19 cellular contexts compared by ENCODE assay signal in the genomic region with DNA sequence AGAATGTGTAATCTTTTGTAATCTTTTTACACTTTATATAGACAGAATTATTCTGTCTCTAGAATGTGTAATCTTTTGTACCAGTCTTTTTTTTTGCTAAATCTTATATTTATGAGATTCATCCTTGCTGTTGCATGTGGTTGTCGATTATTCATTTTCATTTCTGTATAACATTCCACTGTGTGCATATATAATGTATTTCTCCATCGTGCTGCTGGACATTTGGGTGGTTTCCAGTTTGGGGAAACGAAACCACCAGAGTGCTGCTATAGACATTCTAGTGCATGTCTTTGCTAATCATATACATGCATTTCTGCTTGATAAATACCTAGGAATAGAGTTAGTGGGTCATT.
DNase-seq lines count a peak whose midpoint lies in the region; ATAC-seq and TF ChIP-seq lines count a peak whose summit lies in the region.
"Had no signal": no experiment of that assay in that cellular context is flagged by ENCODE, and none has a peak within 500 bp of the region (broad histone marks: within the 10 kb centered on the region; RNA-seq: fewer than 3 reads in every experiment).

No MANE protein-coding gene starts in this region.

- no peaks in the 10 kb centered on the region for H3K36me3 ChIP-seq in psoas muscle (ENCODE audit: insufficient read depth in 1 of 2, low read depth in 1 of 2)

- in situ Hi-C loops in GM13977 (cut with MboI; ENCODE audit: low pct_unique_long_range_greater_than_20kb, low sequenced_read_pairs, unreplicated experiment): no loop called here

- POLR2A ChIA-PET in activated CD4-positive, alpha-beta T cell treated with anti-CD3 and anti-CD28 coated beads for 36 hours (lab: Charles Lee): no interaction called here

- H3K4me3 Mint-ChIP-seq in activated CD4-positive, alpha-beta T cell treated with anti-CD3 and anti-CD28 coated beads for 36 hours: no peak overlapping the region
- no peak overlapping the region for H3K4me3 Mint-ChIP-seq in immature natural killer cell
- H3K4me3 Mint-ChIP-seq: activated CD8-positive, alpha-beta memory T cell treated with anti-CD3 and anti-CD28 coated beads, Interleukin-2, amount 10 ng/mL, durations not matched to agents 7 days and 5 days; activated naive CD4-positive, alpha-beta T cell treated with anti-CD3 and anti-CD28 coated beads, Interleukin-2, amount 50 U/mL, for 24 hours had no signal

- no peak for TF ChIP-seq CTCF in GM13977 (IDR thresholded peaks at IDR 0.05; ENCODE audit: extremely low read depth, insufficient read depth, missing control alignments)
- no peak for TF ChIP-seq CTCF in psoas muscle (IDR thresholded peaks at IDR 0.05)

- ATAC-seq in GM19463 (IDR thresholded peaks at IDR 0.05; ENCODE audit: unreplicated experiment) (peak; percentile 58), HG03039 (IDR thresholded peaks at IDR 0.05; ENCODE audit: unreplicated experiment) (peak; percentile 48), psoas muscle (no peak)
- ATAC-seq in activated CD4-positive, alpha-beta T cell treated with anti-CD3 and anti-CD28 coated beads for 36 hours: no peak
- ATAC-seq: activated CD8-positive, alpha-beta memory T cell treated with anti-CD3 and anti-CD28 coated beads, Interleukin-2, amount 10 ng/mL, durations not matched to agents 7 days and 5 days; HepG2; left cardiac atrium had no signal

- no peaks in the 10 kb centered on the region for H3K4me1 ChIP-seq in psoas muscle

- no peak overlapping the region for H3K4me3 ChIP-seq in psoas muscle

- H3K36me3 Mint-ChIP-seq in activated CD4-positive, alpha-beta T cell treated with anti-CD3 and anti-CD28 coated beads for 36 hours (ENCODE audit: low read depth): no peaks in the 10 kb centered on the region
- H3K36me3 Mint-ChIP-seq in immature natural killer cell: no peaks in the 10 kb centered on the region
- H3K36me3 Mint-ChIP-seq: activated CD8-positive, alpha-beta memory T cell treated with anti-CD3 and anti-CD28 coated beads, Interleukin-2, amount 10 ng/mL, durations not matched to agents 7 days and 5 days; activated naive CD4-positive, alpha-beta T cell treated with anti-CD3 and anti-CD28 coated beads, Interleukin-2, amount 50 U/mL, for 24 hours had no signal

- peaks cover 0 to 4% (median 4%) of the 10 kb centered on the region in 3 donors for H3K27me3 ChIP-seq in psoas muscle (ENCODE audit: insufficient read depth in 3 of 3, low read length in 2 of 3)

- WGBS in psoas muscle, 3 donors: 71 to 80% (median 79%) methylated on average over 3 of the region's 3 CpGs

- no peaks in the 10 kb centered on the region for H3K9me3 ChIP-seq in psoas muscle

- DNase-seq in GM13977 (ENCODE audit: low spot score) (peak; percentile 56), NAMALWA (ENCODE audit: low spot score) (peak; percentile 13), psoas muscle (no peak), immature natural killer cell (no peak), NCI-H524 (lab: John Stamatoyannopoulos, UW) (no peak)
- no peak for DNase-seq in activated CD4-positive, alpha-beta T cell treated with anti-CD3 and anti-CD28 coated beads for 36 hours
- DNase-seq: activated CD8-positive, alpha-beta memory T cell treated with anti-CD3 and anti-CD28 coated beads, Interleukin-2, amount 10 ng/mL, durations not matched to agents 7 days and 5 days; EL; glutamatergic neuron; left cardiac atrium; NCI-H1694 treated with DMSO at 0.1 percent for 48 hours; NCI-H526; Right ventricle myocardium superior; stimulated activated CD4-positive, alpha-beta T cell treated with anti-CD3 and anti-CD28 coated beads, Interleukin-4, amount 100 ng/mL, for 24 hours; stimulated activated naive CD4-positive, alpha-beta T cell treated with Interleukin-2 at 50 U/mL for 16 hours had no signal

- peaks cover 15% of the 10 kb centered on the region for H3K27me3 Mint-ChIP-seq in activated CD4-positive, alpha-beta T cell treated with anti-CD3 and anti-CD28 coated beads for 36 hours
- peaks cover 0 to 5% (median 1%) of the 10 kb centered on the region in 3 donors for H3K27me3 Mint-ChIP-seq in immature natural killer cell (ENCODE audit: low read depth in 3 of 3)

- no peaks in the 10 kb centered on the region for H3K4me1 Mint-ChIP-seq in activated CD4-positive, alpha-beta T cell treated with anti-CD3 and anti-CD28 coated beads for 36 hours
- peaks cover 49 to 64% of the 10 kb centered on the region in 2 donors for H3K4me1 Mint-ChIP-seq in immature natural killer cell
- H3K4me1 Mint-ChIP-seq: activated CD8-positive, alpha-beta memory T cell treated with anti-CD3 and anti-CD28 coated beads, Interleukin-2, amount 10 ng/mL, durations not matched to agents 7 days and 5 days; activated naive CD4-positive, alpha-beta T cell treated with anti-CD3 and anti-CD28 coated beads, Interleukin-2, amount 50 U/mL, for 24 hours had no signal

- CTCF ChIA-PET in activated CD4-positive, alpha-beta T cell treated with anti-CD3 and anti-CD28 coated beads for 36 hours (lab: Charles Lee): interaction anchor here (0.7 kb wide), 1 partner anchor 144 kb away, joined by 3 read pairs; no protein-coding TSS in a partner anchor

- no peaks in the 10 kb centered on the region for H3K9me3 Mint-ChIP-seq in activated CD4-positive, alpha-beta T cell treated with anti-CD3 and anti-CD28 coated beads for 36 hours (ENCODE audit: low read depth)
- no peaks in the 10 kb centered on the region for H3K9me3 Mint-ChIP-seq in immature natural killer cell
- H3K9me3 Mint-ChIP-seq: activated naive CD4-positive, alpha-beta T cell treated with anti-CD3 and anti-CD28 coated beads, Interleukin-2, amount 50 U/mL, for 24 hours had no signal

- H3K27ac ChIP-seq in psoas muscle: no peak overlapping the region

- intact Hi-C loops in activated CD4-positive, alpha-beta T cell treated with anti-CD3 and anti-CD28 coated beads for 36 hours (cut with DNase I, micrococcal nuclease): no loop called here
- intact Hi-C loops in psoas muscle (cut with DNase I): no loop called here

- H3K27ac Mint-ChIP-seq in activated CD4-positive, alpha-beta T cell treated with anti-CD3 and anti-CD28 coated beads for 36 hours: no peak overlapping the region
- H3K27ac Mint-ChIP-seq in immature natural killer cell: peak overlapping the region in 3 of 6 donors; percentile 12 to 69 (median 14)
- H3K27ac Mint-ChIP-seq: activated CD8-positive, alpha-beta memory T cell treated with anti-CD3 and anti-CD28 coated beads, Interleukin-2, amount 10 ng/mL, durations not matched to agents 7 days and 5 days; activated naive CD4-positive, alpha-beta T cell treated with anti-CD3 and anti-CD28 coated beads, Interleukin-2, amount 50 U/mL, for 24 hours had no signal

Comparison
In these comparisons a context has a peak if more than half of its experiments do, and no peak if none do; other contexts are left out.
1. DNase-seq: peak in GM13977 (single experiment) and NAMALWA (single experiment); none in activated CD4-positive, alpha-beta T cell treated with anti-CD3 and anti-CD28 coated beads for 36 hours (single experiment), psoas muscle (0 of 2), immature natural killer cell (0 of 3) and NCI-H524 (0 of 2).
2. ATAC-seq: peak in GM19463 (single experiment) and HG03039 (single experiment); none in activated CD4-positive, alpha-beta T cell treated with anti-CD3 and anti-CD28 coated beads for 36 hours (single experiment) and psoas muscle (0 of 4).